Comparison of ENCODE assay signal across 9 cellular contexts in the genomic region with DNA sequence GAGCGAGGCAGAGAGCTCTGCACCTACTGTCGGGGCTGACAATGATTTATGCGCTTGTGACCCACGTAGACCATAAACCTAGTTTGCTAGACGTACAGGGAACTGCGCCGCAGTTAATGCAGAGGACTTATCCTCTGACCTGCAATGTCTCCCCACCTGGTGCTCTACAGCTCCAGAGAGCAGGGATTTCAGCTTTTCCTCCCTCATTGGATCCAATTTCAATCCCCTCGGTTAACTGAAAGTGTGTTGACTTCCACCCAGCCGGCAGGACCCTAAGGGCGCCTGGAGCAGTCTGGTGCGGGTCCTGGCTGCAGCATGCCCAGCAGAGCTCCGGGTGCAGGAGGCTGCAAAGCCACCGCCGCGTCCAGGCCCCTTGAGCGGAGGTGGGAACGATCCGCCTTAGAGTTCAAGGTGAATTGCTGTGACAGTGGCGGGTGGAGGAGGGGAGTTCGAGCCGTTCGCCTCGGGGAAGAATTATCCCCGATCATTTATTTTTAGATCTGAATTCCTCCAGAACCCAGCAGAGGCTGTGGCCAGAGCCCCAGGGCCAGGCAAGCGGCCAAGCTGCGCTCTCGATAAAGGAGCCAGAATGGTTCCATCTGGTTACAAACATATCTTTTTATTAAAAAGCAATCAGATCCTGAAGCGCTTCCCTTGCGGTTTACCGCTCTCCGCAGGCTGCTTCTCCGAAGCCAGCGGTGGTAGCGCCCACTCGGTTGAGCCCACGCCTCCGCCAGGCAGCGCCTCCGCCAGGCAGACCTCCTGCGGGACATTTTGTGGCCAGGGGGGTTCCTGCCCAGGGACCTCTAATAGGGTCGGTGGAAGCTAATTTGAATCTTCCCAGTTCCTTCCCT.
DNase-seq lines count a peak whose midpoint lies in the region; ATAC-seq and TF ChIP-seq lines count a peak whose summit lies in the region.
"Had no signal": no experiment of that assay in that cellular context is flagged by ENCODE, and none has a peak within 500 bp of the region (broad histone marks: within the 10 kb centered on the region; RNA-seq: fewer than 3 reads in every experiment).

No MANE protein-coding gene starts in this region.

- H3K4me3 ChIP-seq in RWPE2 (ENCODE audit: severe bottlenecking) = peak overlapping the region; percentile 14

- peaks cover 40% of the 10 kb centered on the region for H3K4me1 Mint-ChIP-seq in nephron

- H3K27ac Mint-ChIP-seq in nephron = no peak overlapping the region

- H3K36me3 ChIP-seq in RWPE2 (ENCODE audit: low read depth) = no peaks in the 10 kb centered on the region; the same call in 1 of the 2 replicates

- in situ Hi-C loops in G401 (cut with HindIII; ENCODE audit: low sequenced_read_pairs) = no loop called here

- no peaks in the 10 kb centered on the region for H3K9me3 ChIP-seq in RWPE2 (ENCODE audit: severe bottlenecking)

- peaks cover 3% of the 10 kb centered on the region for H3K9me3 Mint-ChIP-seq in nephron

- ATAC-seq in RWPE2 (ENCODE audit: low read depth) = peak; percentile 48
- no peak for ATAC-seq in HG03520 (IDR thresholded peaks at IDR 0.05; ENCODE audit: unreplicated experiment)

- no peak for TF ChIP-seq CTCF in RWPE2 (IDR thresholded peaks at IDR 0.05; ENCODE audit: poor library complexity, severe bottlenecking)
- TF ChIP-seq CTCF in nephron (IDR thresholded peaks at IDR 0.05; ENCODE audit: unreplicated experiment in 3 of 3) = no peak

- H3K27me3 Mint-ChIP-seq in nephron (ENCODE audit: low read depth) = peaks cover 100% of the 10 kb centered on the region

- H3K27me3 ChIP-seq in RWPE2 (ENCODE audit: insufficient read depth, poor library complexity, severe bottlenecking) = peaks cover 70% of the 10 kb centered on the region

- H3K4me1 ChIP-seq in RWPE2 (ENCODE audit: insufficient read depth, poor library complexity, severe bottlenecking) = no peaks in the 10 kb centered on the region
- H3K4me1 ChIP-seq: parathyroid adenoma had no signal

- H3K27ac ChIP-seq in RWPE2 (ENCODE audit: poor library complexity, severe bottlenecking) = no peak overlapping the region
- H3K27ac ChIP-seq: parathyroid adenoma had no signal

- H3K36me3 Mint-ChIP-seq in nephron (ENCODE audit: low read depth) = no peaks in the 10 kb centered on the region

- peak overlapping the region; percentile 52 to 75 (median 53) for H3K4me3 Mint-ChIP-seq in nephron

- DNase-seq in G401 (ENCODE audit: low spot score) (peak; percentile 23), RWPE2 (ENCODE audit: low spot score) (no peak), epidermal melanocyte (ENCODE audit: insufficient read length, low spot score) (peak; percentile 65), NAMALWA (ENCODE audit: low spot score) (no peak), kidney glomerular epithelial cell (lab: John Stamatoyannopoulos, UW) (no peak), NCI-H187 (lab: John Stamatoyannopoulos, UW) (no peak)

Comparison
In these comparisons a context has a peak if more than half of its experiments do, and no peak if none do; other contexts are left out.
1. DNase-seq: peak in G401 (single experiment) and epidermal melanocyte (single experiment); none in RWPE2 (single experiment), NAMALWA (single experiment), kidney glomerular epithelial cell (single experiment) and NCI-H187 (0 of 2).